ENCODE assay signal across 8 cellular contexts in the genomic region with DNA sequence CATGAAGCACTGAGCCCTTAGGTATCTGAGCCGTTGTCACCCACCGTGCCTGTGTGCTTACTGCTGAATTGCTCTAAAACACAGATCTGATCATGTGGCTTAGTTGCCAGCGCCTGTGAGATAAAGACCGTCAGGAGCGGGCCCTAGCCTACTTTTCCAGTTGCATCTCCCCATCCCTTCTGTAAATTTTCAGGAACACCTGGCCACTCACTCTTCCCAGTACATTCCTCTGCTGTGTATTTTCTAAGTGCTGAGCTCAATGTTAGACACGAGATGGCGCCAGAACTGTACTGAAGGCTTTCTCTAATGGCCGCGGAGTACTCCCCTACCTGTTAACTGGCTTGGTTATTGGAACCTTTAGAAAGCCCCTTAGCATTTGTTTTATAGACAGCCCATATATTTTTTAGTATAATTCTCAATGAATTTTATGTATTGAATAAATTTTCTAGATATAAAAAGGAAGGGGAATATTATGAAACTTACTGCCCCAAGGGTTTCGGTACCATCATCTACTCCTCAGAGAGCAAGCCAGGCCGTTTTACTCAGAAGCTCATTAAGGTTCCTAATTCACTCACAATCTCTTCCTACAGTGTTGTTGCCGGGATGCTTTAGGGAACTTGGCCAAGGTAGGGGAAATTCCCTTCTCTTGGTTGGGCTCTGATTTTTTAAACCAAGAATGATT. TPM values are rescaled to one million over a fixed set of nuclear protein-coding genes. Genes with fewer than 3 reads are reported as not detected.
DNase-seq lines count a peak whose midpoint lies in the region; ATAC-seq, FAIRE-seq and TF ChIP-seq lines count a peak whose summit lies in the region.

No MANE protein-coding gene starts in this region.

- H3K4me1 Mint-ChIP-seq in activated T-cell treated with anti-CD3 and anti-CD28 coated beads, Interleukin-2, amount 50 U/mL, for 24 hours (ENCODE audit: low read depth): peaks cover 21% of the 10 kb centered on the region
- H3K4me1 Mint-ChIP-seq in nephron: peaks cover 10% of the 10 kb centered on the region

- peak; percentile 78 to 83 (median 79) for TF ChIP-seq CTCF in nephron (IDR thresholded peaks at IDR 0.05; ENCODE audit: unreplicated experiment in 3 of 3)

- peaks cover 31% of the 10 kb centered on the region for H3K9me3 Mint-ChIP-seq in activated T-cell treated with anti-CD3 and anti-CD28 coated beads, Interleukin-2, amount 50 U/mL, for 24 hours
- peaks cover 22% of the 10 kb centered on the region for H3K9me3 Mint-ChIP-seq in nephron

- H3K36me3 Mint-ChIP-seq in activated T-cell treated with anti-CD3 and anti-CD28 coated beads, Interleukin-2, amount 50 U/mL, for 24 hours (ENCODE audit: low read depth): peaks cover 19% of the 10 kb centered on the region
- no peaks in the 10 kb centered on the region for H3K36me3 Mint-ChIP-seq in nephron (ENCODE audit: low read depth)

- no peak for FAIRE-seq in urothelium cell line (lab: Jason Lieb, UNC)

- H3K27ac Mint-ChIP-seq in activated T-cell treated with anti-CD3 and anti-CD28 coated beads, Interleukin-2, amount 50 U/mL, for 24 hours: peak overlapping the region; percentile 2
- no peak overlapping the region for H3K27ac Mint-ChIP-seq in nephron

- peak overlapping the region; percentile 85 for H3K4me3 Mint-ChIP-seq in activated T-cell treated with anti-CD3 and anti-CD28 coated beads, Interleukin-2, amount 50 U/mL, for 24 hours
- peak overlapping the region; percentile 77 to 93 (median 83) for H3K4me3 Mint-ChIP-seq in nephron

- no peaks in the 10 kb centered on the region for H3K27me3 Mint-ChIP-seq in activated T-cell treated with anti-CD3 and anti-CD28 coated beads, Interleukin-2, amount 50 U/mL, for 24 hours
- peaks cover 27% of the 10 kb centered on the region for H3K27me3 Mint-ChIP-seq in nephron (ENCODE audit: low read depth)

- ATAC-seq in HG02870 (IDR thresholded peaks at IDR 0.05; ENCODE audit: unreplicated experiment): peak; percentile 35

- DNase-seq in DMS153 treated with DMSO at 0.1 percent for 48 hours (lab: John Stamatoyannopoulos, UW; ENCODE audit: unreplicated experiment) (peak; percentile 50), NCI-H69 (lab: John Stamatoyannopoulos, UW) (peak; percentile 65), fibroblast of peridontal ligament (ENCODE audit: extremely low read depth) (peak; percentile 48), urothelium cell line (ENCODE audit: low spot score) (peak; percentile 74), posterior vena cava (ENCODE audit: low spot score) (no peak)
- peak; percentile 59 for DNase-seq in activated T-cell treated with anti-CD3 and anti-CD28 coated beads, Interleukin-2, amount 50 U/mL, for 24 hours

- intact Hi-C loops in posterior vena cava (cut with DNase I): loop anchor here in 1 of 2 donors (10.0 kb wide), 1 partner anchor 228 kb away; a partner anchor contains a TSS

RNA-seq across cellular contexts. Expression of a gene that starts 16.7 kb away (rescaled TPM):
- total RNA-seq in posterior vena cava: not detected
